In the genomic region with DNA sequence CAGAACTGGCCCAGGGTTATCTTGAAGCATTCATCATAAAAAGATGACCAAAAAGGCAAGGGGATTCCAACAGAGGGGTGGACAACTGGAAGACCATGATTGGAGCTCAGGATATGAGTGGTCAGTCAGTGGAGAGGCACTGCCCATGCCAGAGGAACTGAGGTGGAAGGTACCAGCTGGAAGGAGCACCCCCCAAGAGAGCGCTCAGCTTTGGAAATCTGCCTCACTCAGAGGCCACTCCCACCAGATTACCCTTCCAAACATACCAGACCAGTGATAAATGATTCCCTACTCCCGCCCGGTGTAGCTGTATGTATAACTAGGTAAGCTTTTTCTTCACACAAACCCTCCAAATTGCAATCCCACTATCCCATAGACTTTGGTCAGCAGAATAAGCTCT, we compare ENCODE assay signal across 23 cellular contexts.
"Had no signal": no experiment of that assay in that cellular context is flagged by ENCODE, and none has a peak within 500 bp of the region (broad histone marks: within the 10 kb centered on the region; RNA-seq: fewer than 3 reads in every experiment).

No MANE protein-coding gene starts in this region.

- H3K4me3 Mint-ChIP-seq: effector memory CD8-positive, alpha-beta T cell; memory B cell; natural killer cell; neural crest cell; stimulated activated effector memory CD8-positive, alpha-beta T cell treated with anti-CD3 and anti-CD28 coated beads, Interleukin-12 subunit alpha, Interleukin-12 subunit beta, amount 100 ng/mL, for 72 hours; type B pancreatic cell had no signal

- H3K27ac ChIP-seq: esophagus squamous epithelium, neutrophil, parathyroid adenoma, sigmoid colon, testis, tibial artery had no signal

- DNase-seq: cortex of kidney; effector memory CD8-positive, alpha-beta T cell; erythroblast; esophagus squamous epithelium; hypothalamus; natural killer cell; sigmoid colon; stimulated activated CD4-positive, alpha-beta T cell treated with anti-CD3 and anti-CD28 coated beads, Interleukin-2, amount 100 ng/mL, for 24 hours; stimulated activated CD4-positive, alpha-beta T cell treated with anti-CD3 and anti-CD28 coated beads, Interleukin-4, amount 100 ng/mL, for 24 hours; stimulated activated naive CD8-positive, alpha-beta T cell treated with anti-CD3 and anti-CD28 coated beads, Interleukin-15, Interleukin-2, amounts not matched to agents 100 U/mL and 50 U/mL, for 24 hours; testis; tibial artery had no signal

- ATAC-seq: effector memory CD8-positive, alpha-beta T cell; natural killer cell; stimulated activated effector memory CD8-positive, alpha-beta T cell treated with anti-CD3 and anti-CD28 coated beads, Interleukin-12 subunit alpha, Interleukin-12 subunit beta, amount 100 ng/mL, for 72 hours; stimulated activated naive CD8-positive, alpha-beta T cell treated with anti-CD3 and anti-CD28 coated beads, Interleukin-15, Interleukin-2, amounts not matched to agents 100 U/mL and 50 U/mL, for 24 hours had no signal

- H3K4me1 ChIP-seq: esophagus squamous epithelium, parathyroid adenoma, sigmoid colon, testis, tibial artery had no signal

- H3K9me3 Mint-ChIP-seq: effector memory CD8-positive, alpha-beta T cell; memory B cell; natural killer cell; neural crest cell; stimulated activated effector memory CD8-positive, alpha-beta T cell treated with anti-CD3 and anti-CD28 coated beads, Interleukin-12 subunit alpha, Interleukin-12 subunit beta, amount 100 ng/mL, for 72 hours; type B pancreatic cell had no signal

- H3K9me3 ChIP-seq: esophagus squamous epithelium, neutrophil, sigmoid colon, testis, tibial artery had no signal

- H3K36me3 ChIP-seq: esophagus squamous epithelium, neutrophil, sigmoid colon, tibial artery had no signal

- FAIRE-seq: endometrium, frontal cortex, keratinocyte had no signal

- H3K27me3 ChIP-seq: esophagus squamous epithelium, neutrophil, sigmoid colon, testis, tibial artery had no signal

- H3K4me1 Mint-ChIP-seq: memory B cell; natural killer cell; neural crest cell; stimulated activated effector memory CD8-positive, alpha-beta T cell treated with anti-CD3 and anti-CD28 coated beads, Interleukin-12 subunit alpha, Interleukin-12 subunit beta, amount 100 ng/mL, for 72 hours had no signal

- H3K9ac ChIP-seq: parathyroid adenoma had no signal

- H3K4me3 ChIP-seq: esophagus squamous epithelium, lung, sigmoid colon, testis, tibial artery had no signal

- H3K27ac Mint-ChIP-seq: effector memory CD8-positive, alpha-beta T cell; memory B cell; natural killer cell; progenitor cell of endocrine pancreas; stimulated activated effector memory CD8-positive, alpha-beta T cell treated with anti-CD3 and anti-CD28 coated beads, Interleukin-12 subunit alpha, Interleukin-12 subunit beta, amount 100 ng/mL, for 72 hours; type B pancreatic cell had no signal

- H3K27me3 Mint-ChIP-seq: effector memory CD8-positive, alpha-beta T cell; memory B cell had no signal

- H2AFZ ChIP-seq: parathyroid adenoma had no signal

- H3K79me2 ChIP-seq: parathyroid adenoma had no signal

- H3K36me3 Mint-ChIP-seq: memory B cell; natural killer cell; stimulated activated effector memory CD8-positive, alpha-beta T cell treated with anti-CD3 and anti-CD28 coated beads, Interleukin-12 subunit alpha, Interleukin-12 subunit beta, amount 100 ng/mL, for 72 hours; type B pancreatic cell had no signal
